ENCODE assay signal across 1 cellular context in genomic region chr2:134917958-134918517, GRCh38.
A peak's percentile ranks its signal among the peaks of the same experiment; 100 is the strongest.
TF ChIP-seq lines count a peak whose summit lies in the region.

No MANE protein-coding gene starts in this region.

TF ChIP-seq in K562, 482 proteins besides CTCF, POLR2A, EP300 and RAD21 (continued from another document and continues in another):
- TF ChIP-seq SFPQ (IDR thresholded peaks at IDR 0.05; ENCODE audit: low read depth, low read length) (no peak), ZNF444 (CRISPR knock-in tag; IDR thresholded peaks at IDR 0.05) (no peak), SRF (CRISPR knock-in tag; IDR thresholded peaks at IDR 0.05) (no peak), MAX (CRISPR knock-in tag; IDR thresholded peaks at IDR 0.05) (no peak; the same call in 1 of the 2 replicates), PBX2 (CRISPR knock-in tag; IDR thresholded peaks at IDR 0.05; ENCODE audit: low read depth) (no peak), PBX2 (tag; conservative IDR thresholded peaks at IDR 0.05; ENCODE audit: low read depth) (no peak), CBX2 (IDR thresholded peaks at IDR 0.05; ENCODE audit: insufficient read depth, low read length, poor library complexity, severe bottlenecking) (no peak), POLR3G (IDR thresholded peaks at IDR 0.05; ENCODE audit: extremely low read depth, insufficient read length, insufficient replicate concordance) (no peak), MBD2 (IDR thresholded peaks at IDR 0.05; ENCODE audit: borderline replicate concordance, low read depth) (no peak), SMARCC2 (IDR thresholded peaks at IDR 0.05; ENCODE audit: low read depth) (0 out of 2 replicates have a peak, but pooled peaks have one; percentile 46), NCOA1 (IDR thresholded peaks at IDR 0.05; ENCODE audit: low read depth) (no peak), SNIP1 (IDR thresholded peaks at IDR 0.05; ENCODE audit: low read depth) (no peak), HNRNPLL (IDR thresholded peaks at IDR 0.05; ENCODE audit: low read depth, low read length, poor library complexity, severe bottlenecking) (peak; percentile 87), RBM34 (IDR thresholded peaks at IDR 0.05; ENCODE audit: borderline replicate concordance, insufficient read depth, low read length) (no peak), ELF4 (CRISPR knock-in tag; IDR thresholded peaks at IDR 0.05) (no peak), GABPA (tag; conservative IDR thresholded peaks at IDR 0.05; ENCODE audit: low read depth) (peak; percentile 75), TAF7 (tag; IDR thresholded peaks at IDR 0.05) (no peak; the same call in none of the 2 replicates), CXXC5 (CRISPR knock-in tag; IDR thresholded peaks at IDR 0.05) (peak; percentile 80), ZNF395 (CRISPR knock-in tag; IDR thresholded peaks at IDR 0.05) (no peak), FOXM1 (IDR thresholded peaks at IDR 0.05; ENCODE audit: low read depth) (no peak), FOXM1 (CRISPR knock-in tag; IDR thresholded peaks at IDR 0.05; ENCODE audit: low read depth) (no peak), KAT8 (IDR thresholded peaks at IDR 0.05; ENCODE audit: low read depth) (no peak), RBM22 (IDR thresholded peaks at IDR 0.05; ENCODE audit: low read depth, low read length, poor library complexity, severe bottlenecking) (no peak), HNRNPK (IDR thresholded peaks at IDR 0.05; ENCODE audit: low read depth, low read length, poor library complexity, severe bottlenecking) (peak; percentile 92), HNRNPL (IDR thresholded peaks at IDR 0.05; ENCODE audit: low read depth, low read length) (no peak), IFI16 (CRISPR knock-in tag; IDR thresholded peaks at IDR 0.05) (no peak), TRIM24 (IDR thresholded peaks at IDR 0.05) (no peak), ZNF431 (CRISPR knock-in tag; IDR thresholded peaks at IDR 0.05) (no peak), KLF6 (CRISPR knock-in tag; IDR thresholded peaks at IDR 0.05; ENCODE audit: borderline replicate concordance) (peak; percentile 64; the same call in 1 of the 2 replicates), AFF4 (CRISPR knock-in tag; IDR thresholded peaks at IDR 0.05) (no peak), ZC3H8 (IDR thresholded peaks at IDR 0.05) (no peak), MEF2D (tag; conservative IDR thresholded peaks at IDR 0.05; ENCODE audit: low read depth) (no peak), MTA1 (IDR thresholded peaks at IDR 0.05; ENCODE audit: borderline replicate concordance) (no peak), KDM5B (IDR thresholded peaks at IDR 0.05; ENCODE audit: insufficient replicate concordance, low read depth, low read length) (peak; percentile 74), RNF2 (IDR thresholded peaks at IDR 0.05) (peak; percentile 59; the same call in 1 of the 2 replicates), BRCA1 (IDR thresholded peaks at IDR 0.05) (no peak), BRCA1 (CRISPR knock-in tag; IDR thresholded peaks at IDR 0.05) (no peak), ZNF717 (CRISPR knock-in tag; IDR thresholded peaks at IDR 0.05) (no peak), NFIC (IDR thresholded peaks at IDR 0.05) (no peak)
- TF ChIP-seq, protein P1, sequence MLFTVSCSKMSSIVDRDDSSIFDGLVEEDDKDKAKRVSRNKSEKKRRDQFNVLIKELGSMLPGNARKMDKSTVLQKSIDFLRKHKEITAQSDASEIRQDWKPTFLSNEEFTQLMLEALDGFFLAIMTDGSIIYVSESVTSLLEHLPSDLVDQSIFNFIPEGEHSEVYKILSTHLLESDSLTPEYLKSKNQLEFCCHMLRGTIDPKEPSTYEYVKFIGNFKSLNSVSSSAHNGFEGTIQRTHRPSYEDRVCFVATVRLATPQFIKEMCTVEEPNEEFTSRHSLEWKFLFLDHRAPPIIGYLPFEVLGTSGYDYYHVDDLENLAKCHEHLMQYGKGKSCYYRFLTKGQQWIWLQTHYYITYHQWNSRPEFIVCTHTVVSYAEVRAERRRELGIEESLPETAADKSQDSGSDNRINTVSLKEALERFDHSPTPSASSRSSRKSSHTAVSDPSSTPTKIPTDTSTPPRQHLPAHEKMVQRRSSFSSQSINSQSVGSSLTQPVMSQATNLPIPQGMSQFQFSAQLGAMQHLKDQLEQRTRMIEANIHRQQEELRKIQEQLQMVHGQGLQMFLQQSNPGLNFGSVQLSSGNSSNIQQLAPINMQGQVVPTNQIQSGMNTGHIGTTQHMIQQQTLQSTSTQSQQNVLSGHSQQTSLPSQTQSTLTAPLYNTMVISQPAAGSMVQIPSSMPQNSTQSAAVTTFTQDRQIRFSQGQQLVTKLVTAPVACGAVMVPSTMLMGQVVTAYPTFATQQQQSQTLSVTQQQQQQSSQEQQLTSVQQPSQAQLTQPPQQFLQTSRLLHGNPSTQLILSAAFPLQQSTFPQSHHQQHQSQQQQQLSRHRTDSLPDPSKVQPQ (CRISPR knock-in tag; IDR thresholded peaks at IDR 0.05; ENCODE audit: borderline replicate concordance): no peak
- TF ChIP-seq, protein P2, sequence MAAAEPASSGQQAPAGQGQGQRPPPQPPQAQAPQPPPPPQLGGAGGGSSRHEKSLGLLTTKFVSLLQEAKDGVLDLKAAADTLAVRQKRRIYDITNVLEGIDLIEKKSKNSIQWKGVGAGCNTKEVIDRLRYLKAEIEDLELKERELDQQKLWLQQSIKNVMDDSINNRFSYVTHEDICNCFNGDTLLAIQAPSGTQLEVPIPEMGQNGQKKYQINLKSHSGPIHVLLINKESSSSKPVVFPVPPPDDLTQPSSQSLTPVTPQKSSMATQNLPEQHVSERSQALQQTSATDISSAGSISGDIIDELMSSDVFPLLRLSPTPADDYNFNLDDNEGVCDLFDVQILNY (CRISPR knock-in tag; IDR thresholded peaks at IDR 0.05): no peak
- TF ChIP-seq, protein P3, sequence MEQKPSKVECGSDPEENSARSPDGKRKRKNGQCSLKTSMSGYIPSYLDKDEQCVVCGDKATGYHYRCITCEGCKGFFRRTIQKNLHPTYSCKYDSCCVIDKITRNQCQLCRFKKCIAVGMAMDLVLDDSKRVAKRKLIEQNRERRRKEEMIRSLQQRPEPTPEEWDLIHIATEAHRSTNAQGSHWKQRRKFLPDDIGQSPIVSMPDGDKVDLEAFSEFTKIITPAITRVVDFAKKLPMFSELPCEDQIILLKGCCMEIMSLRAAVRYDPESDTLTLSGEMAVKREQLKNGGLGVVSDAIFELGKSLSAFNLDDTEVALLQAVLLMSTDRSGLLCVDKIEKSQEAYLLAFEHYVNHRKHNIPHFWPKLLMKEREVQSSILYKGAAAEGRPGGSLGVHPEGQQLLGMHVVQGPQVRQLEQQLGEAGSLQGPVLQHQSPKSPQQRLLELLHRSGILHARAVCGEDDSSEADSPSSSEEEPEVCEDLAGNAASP (IDR thresholded peaks at IDR 0.05): no peak
- TF ChIP-seq, protein P4, sequence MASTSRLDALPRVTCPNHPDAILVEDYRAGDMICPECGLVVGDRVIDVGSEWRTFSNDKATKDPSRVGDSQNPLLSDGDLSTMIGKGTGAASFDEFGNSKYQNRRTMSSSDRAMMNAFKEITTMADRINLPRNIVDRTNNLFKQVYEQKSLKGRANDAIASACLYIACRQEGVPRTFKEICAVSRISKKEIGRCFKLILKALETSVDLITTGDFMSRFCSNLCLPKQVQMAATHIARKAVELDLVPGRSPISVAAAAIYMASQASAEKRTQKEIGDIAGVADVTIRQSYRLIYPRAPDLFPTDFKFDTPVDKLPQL (IDR thresholded peaks at IDR 0.05; ENCODE audit: extremely low read depth, insufficient read length): no peak
